1 cellular context compared by ENCODE assay signal in the genomic region with DNA sequence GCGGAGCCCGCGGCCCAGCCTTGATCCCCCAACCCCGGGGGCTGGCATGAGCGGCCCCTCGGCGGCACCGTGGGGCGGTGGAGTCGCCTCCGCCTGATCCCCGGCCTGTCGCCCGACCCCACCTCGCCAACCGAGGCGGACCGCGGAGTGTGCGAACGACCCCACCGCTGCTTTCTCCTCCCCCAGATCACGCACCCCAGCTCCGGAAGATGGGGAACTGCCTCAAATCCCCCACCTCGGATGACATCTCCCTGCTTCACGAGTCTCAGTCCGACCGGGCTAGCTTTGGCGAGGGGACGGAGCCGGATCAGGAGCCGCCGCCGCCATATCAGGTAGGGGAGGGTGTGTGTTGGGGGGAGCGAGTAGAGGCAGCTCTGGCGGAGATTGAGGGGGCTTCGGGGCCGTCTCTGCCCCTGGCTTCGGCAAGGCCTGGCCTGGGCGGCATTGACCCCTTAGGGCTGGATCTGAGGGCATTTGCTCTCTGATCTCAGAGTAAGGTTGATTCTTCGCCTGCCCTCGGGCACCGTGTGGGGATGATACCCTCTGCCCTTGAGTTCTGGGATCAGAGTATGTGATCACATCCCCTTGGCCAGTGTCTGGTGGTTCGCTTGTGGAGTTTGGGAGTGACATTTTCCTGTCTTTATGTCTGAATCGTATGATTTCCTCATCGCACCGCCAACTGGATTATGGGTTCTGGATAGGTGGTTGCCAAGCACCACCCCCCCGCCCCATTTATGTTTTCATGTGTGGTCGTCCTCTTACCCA.
TF ChIP-seq lines count a peak whose summit lies in the region.

No MANE protein-coding gene starts in this region.

TF ChIP-seq in K562, 482 proteins besides CTCF, POLR2A, EP300 and RAD21 (continued from another document and continues in another):
- TF ChIP-seq, protein P1, sequence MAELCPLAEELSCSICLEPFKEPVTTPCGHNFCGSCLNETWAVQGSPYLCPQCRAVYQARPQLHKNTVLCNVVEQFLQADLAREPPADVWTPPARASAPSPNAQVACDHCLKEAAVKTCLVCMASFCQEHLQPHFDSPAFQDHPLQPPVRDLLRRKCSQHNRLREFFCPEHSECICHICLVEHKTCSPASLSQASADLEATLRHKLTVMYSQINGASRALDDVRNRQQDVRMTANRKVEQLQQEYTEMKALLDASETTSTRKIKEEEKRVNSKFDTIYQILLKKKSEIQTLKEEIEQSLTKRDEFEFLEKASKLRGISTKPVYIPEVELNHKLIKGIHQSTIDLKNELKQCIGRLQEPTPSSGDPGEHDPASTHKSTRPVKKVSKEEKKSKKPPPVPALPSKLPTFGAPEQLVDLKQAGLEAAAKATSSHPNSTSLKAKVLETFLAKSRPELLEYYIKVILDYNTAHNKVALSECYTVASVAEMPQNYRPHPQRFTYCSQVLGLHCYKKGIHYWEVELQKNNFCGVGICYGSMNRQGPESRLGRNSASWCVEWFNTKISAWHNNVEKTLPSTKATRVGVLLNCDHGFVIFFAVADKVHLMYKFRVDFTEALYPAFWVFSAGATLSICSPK (IDR thresholded peaks at IDR 0.05; ENCODE audit: borderline replicate concordance) = peak; percentile 22; the same call in 1 of the 2 replicates
- TF ChIP-seq RUNX1 (IDR thresholded peaks at IDR 0.05; ENCODE audit: low read depth) (0 out of 2 replicates have a peak, but pooled peaks have one; percentile 16), POLR2G (IDR thresholded peaks at IDR 0.05; ENCODE audit: low read depth, low read length) (peak; percentile 80), ZBTB40 (IDR thresholded peaks at IDR 0.05) (peak; percentile 29; the same call in 1 of the 2 replicates), ZBTB40 (CRISPR knock-in tag; IDR thresholded peaks at IDR 0.05) (no peak), ETV1 (tag; conservative IDR thresholded peaks at IDR 0.05; ENCODE audit: low read depth) (peak; percentile 33; the same call in 1 of the 2 replicates), CXXC5 (CRISPR knock-in tag; IDR thresholded peaks at IDR 0.05) (no peak), ZNF384 (IDR thresholded peaks at IDR 0.05; ENCODE audit: low read depth, low read length) (no peak), FOXM1 (IDR thresholded peaks at IDR 0.05; ENCODE audit: low read depth) (no peak), FOXM1 (CRISPR knock-in tag; IDR thresholded peaks at IDR 0.05; ENCODE audit: low read depth) (peak; percentile 97; the same call in 1 of the 2 replicates), KAT7 (CRISPR knock-in tag; IDR thresholded peaks at IDR 0.05; ENCODE audit: borderline replicate concordance) (peak; percentile 78; the same call in 1 of the 2 replicates), NFRKB (IDR thresholded peaks at IDR 0.05; ENCODE audit: low read depth) (peak; percentile 63; the same call in 1 of the 2 replicates), TAF9B (IDR thresholded peaks at IDR 0.05; ENCODE audit: partially characterized antibody) (peak; percentile 41), MLLT1 (IDR thresholded peaks at IDR 0.05) (peak; percentile 20 to 40; a peak in 1 of 4 replicates), ZNF232 (CRISPR knock-in tag; IDR thresholded peaks at IDR 0.05) (peak; percentile 71), ZNF282 (CRISPR knock-in tag; IDR thresholded peaks at IDR 0.05) (peak; percentile 88; the same call in 1 of the 2 replicates), CTBP1 (IDR thresholded peaks at IDR 0.05; ENCODE audit: borderline replicate concordance) (0 out of 2 replicates have a peak, but pooled peaks have one; percentile 51), GATAD2B (IDR thresholded peaks at IDR 0.05; ENCODE audit: borderline replicate concordance) (0 out of 2 replicates have a peak, but pooled peaks have one; percentile 2), CEBPG (CRISPR knock-in tag; IDR thresholded peaks at IDR 0.05) (no peak), CEBPG (tag; conservative IDR thresholded peaks at IDR 0.05 in 1 of 2, IDR thresholded peaks at IDR 0.05 in 1 of 2) (peak in 1 of 2 experiments; percentile 54; a peak in 2 of 4 replicates), GATAD2A (IDR thresholded peaks at IDR 0.05) (0 out of 2 replicates have a peak, but pooled peaks have one; percentile 16), ZNF449 (CRISPR knock-in tag; IDR thresholded peaks at IDR 0.05) (no peak), RBFOX2 (IDR thresholded peaks at IDR 0.05; ENCODE audit: low read depth, low read length) (peak; percentile 84), TCF7L2 (IDR thresholded peaks at IDR 0.05; ENCODE audit: low read depth, low read length) (no peak), MAFK (IDR thresholded peaks at IDR 0.05; ENCODE audit: low read length) (no peak), ZBTB1 (CRISPR knock-in tag; IDR thresholded peaks at IDR 0.05; ENCODE audit: borderline replicate concordance, low read depth) (0 out of 2 replicates have a peak, but pooled peaks have one; percentile 31), IRF1 (CRISPR knock-in tag; IDR thresholded peaks at IDR 0.05; ENCODE audit: borderline replicate concordance) (0 out of 2 replicates have a peak, but pooled peaks have one; percentile 42), CREM (IDR thresholded peaks at IDR 0.05; ENCODE audit: low read depth) (peak; percentile 13; the same call in 1 of the 2 replicates), ZNF239 (CRISPR knock-in tag; IDR thresholded peaks at IDR 0.05) (no peak), SREBF2 (CRISPR knock-in tag; IDR thresholded peaks at IDR 0.05) (no peak)
- TF ChIP-seq, protein P2, sequence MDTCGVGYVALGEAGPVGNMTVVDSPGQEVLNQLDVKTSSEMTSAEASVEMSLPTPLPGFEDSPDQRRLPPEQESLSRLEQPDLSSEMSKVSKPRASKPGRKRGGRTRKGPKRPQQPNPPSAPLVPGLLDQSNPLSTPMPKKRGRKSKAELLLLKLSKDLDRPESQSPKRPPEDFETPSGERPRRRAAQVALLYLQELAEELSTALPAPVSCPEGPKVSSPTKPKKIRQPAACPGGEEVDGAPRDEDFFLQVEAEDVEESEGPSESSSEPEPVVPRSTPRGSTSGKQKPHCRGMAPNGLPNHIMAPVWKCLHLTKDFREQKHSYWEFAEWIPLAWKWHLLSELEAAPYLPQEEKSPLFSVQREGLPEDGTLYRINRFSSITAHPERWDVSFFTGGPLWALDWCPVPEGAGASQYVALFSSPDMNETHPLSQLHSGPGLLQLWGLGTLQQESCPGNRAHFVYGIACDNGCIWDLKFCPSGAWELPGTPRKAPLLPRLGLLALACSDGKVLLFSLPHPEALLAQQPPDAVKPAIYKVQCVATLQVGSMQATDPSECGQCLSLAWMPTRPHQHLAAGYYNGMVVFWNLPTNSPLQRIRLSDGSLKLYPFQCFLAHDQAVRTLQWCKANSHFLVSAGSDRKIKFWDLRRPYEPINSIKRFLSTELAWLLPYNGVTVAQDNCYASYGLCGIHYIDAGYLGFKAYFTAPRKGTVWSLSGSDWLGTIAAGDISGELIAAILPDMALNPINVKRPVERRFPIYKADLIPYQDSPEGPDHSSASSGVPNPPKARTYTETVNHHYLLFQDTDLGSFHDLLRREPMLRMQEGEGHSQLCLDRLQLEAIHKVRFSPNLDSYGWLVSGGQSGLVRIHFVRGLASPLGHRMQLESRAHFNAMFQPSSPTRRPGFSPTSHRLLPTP (IDR thresholded peaks at IDR 0.05; ENCODE audit: borderline replicate concordance, extremely low read depth, insufficient read length) = no peak
- TF ChIP-seq, protein P3, sequence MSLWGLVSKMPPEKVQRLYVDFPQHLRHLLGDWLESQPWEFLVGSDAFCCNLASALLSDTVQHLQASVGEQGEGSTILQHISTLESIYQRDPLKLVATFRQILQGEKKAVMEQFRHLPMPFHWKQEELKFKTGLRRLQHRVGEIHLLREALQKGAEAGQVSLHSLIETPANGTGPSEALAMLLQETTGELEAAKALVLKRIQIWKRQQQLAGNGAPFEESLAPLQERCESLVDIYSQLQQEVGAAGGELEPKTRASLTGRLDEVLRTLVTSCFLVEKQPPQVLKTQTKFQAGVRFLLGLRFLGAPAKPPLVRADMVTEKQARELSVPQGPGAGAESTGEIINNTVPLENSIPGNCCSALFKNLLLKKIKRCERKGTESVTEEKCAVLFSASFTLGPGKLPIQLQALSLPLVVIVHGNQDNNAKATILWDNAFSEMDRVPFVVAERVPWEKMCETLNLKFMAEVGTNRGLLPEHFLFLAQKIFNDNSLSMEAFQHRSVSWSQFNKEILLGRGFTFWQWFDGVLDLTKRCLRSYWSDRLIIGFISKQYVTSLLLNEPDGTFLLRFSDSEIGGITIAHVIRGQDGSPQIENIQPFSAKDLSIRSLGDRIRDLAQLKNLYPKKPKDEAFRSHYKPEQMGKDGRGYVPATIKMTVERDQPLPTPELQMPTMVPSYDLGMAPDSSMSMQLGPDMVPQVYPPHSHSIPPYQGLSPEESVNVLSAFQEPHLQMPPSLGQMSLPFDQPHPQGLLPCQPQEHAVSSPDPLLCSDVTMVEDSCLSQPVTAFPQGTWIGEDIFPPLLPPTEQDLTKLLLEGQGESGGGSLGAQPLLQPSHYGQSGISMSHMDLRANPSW (CRISPR knock-in tag; IDR thresholded peaks at IDR 0.05) = peak; percentile 93; the same call in 1 of the 2 replicates
